ENCODE assay signal across 15 cellular contexts in genomic region chr3:115659861-115660260, GRCh38. TPM values are rescaled to one million over a fixed set of nuclear protein-coding genes. Genes with fewer than 3 reads are reported as not detected.
A peak's percentile ranks its signal among the peaks of the same experiment; 100 is the strongest.
DNase-seq lines count a peak whose midpoint lies in the region; FAIRE-seq and TF ChIP-seq lines count a peak whose summit lies in the region.
"Had no signal": no experiment of that assay in that cellular context is flagged by ENCODE, and none has a peak within 500 bp of the region (broad histone marks: within the 10 kb centered on the region; RNA-seq: fewer than 3 reads in every experiment).

No MANE protein-coding gene starts in this region.

- DNase-seq in left ventricle myocardium inferior = no peak
- DNase-seq in cardiac septum (ENCODE audit: low spot score) = no peak
- DNase-seq in RCC 7860 (ENCODE audit: low spot score) = no peak
- DNase-seq in activated T-cell treated with anti-CD3 and anti-CD28 coated beads for 4 hours = no peak
- DNase-seq in amygdala (lab: John Stamatoyannopoulos, UW) = no peak
- no peak for DNase-seq in activated CD4-positive, alpha-beta T cell treated with anti-CD3 and anti-CD28 coated beads for 48 hours
- DNase-seq: NCI-H1048; occipital lobe; RPMI8226; stimulated activated CD4-positive, alpha-beta T cell treated with anti-CD3 and anti-CD28 coated beads, Interleukin-2, amount 100 ng/mL, for 48 hours; stimulated activated naive CD8-positive, alpha-beta T cell treated with anti-CD3 and anti-CD28 coated beads, Interleukin-15, amount 100 ng/mL, for 72 hours had no signal

- H4K20me1 ChIP-seq in neural cell (ENCODE audit: insufficient read depth) = no peaks in the 10 kb centered on the region

- H3K4me3 ChIP-seq in left ventricle myocardium inferior (no peak overlapping the region), endocrine pancreas (ENCODE audit: control insufficient read depth, insufficient read depth, low read length) (peak overlapping the region; percentile 57), neural cell (ENCODE audit: low read length) (peak overlapping the region; percentile 67)

- no peak for FAIRE-seq in RCC 7860 (lab: Jason Lieb, UNC)
- FAIRE-seq: TTC549 had no signal

- peaks cover 95% of the 10 kb centered on the region for H3K79me2 ChIP-seq in neural cell (replicated peaks; ENCODE audit: insufficient read depth, low read length)

- H3K9ac ChIP-seq in endocrine pancreas (ENCODE audit: control insufficient read depth, insufficient read depth, low read length) (no peak overlapping the region), neural cell (ENCODE audit: low read length) (peak overlapping the region; percentile 21)

- no peak overlapping the region for H2AFZ ChIP-seq in neural cell (ENCODE audit: low read depth, low read length)

- no peak for TF ChIP-seq CTCF in left ventricle myocardium inferior (IDR thresholded peaks at IDR 0.05; ENCODE audit: borderline replicate concordance)
- TF ChIP-seq CTCF in neural cell (IDR thresholded peaks at IDR 0.05; ENCODE audit: poor library complexity, severe bottlenecking) = no peak

- H3K9me3 ChIP-seq in left ventricle myocardium inferior (replicated peaks) = no peaks in the 10 kb centered on the region
- no peaks in the 10 kb centered on the region for H3K9me3 ChIP-seq in endocrine pancreas (ENCODE audit: control insufficient read depth, low read length)
- H3K9me3 ChIP-seq in neural cell (ENCODE audit: low read length) = no peaks in the 10 kb centered on the region

- intact Hi-C loops in left ventricle myocardium inferior (cut with micrococcal nuclease) = no loop called here
- intact Hi-C loops in cardiac septum (cut with DNase I) = loop anchor here (5.0 kb wide), 3 partner anchors 122 to 1278 kb away; no protein-coding TSS in a partner anchor

- H3K4me1 ChIP-seq in left ventricle myocardium inferior (peaks cover 31% of the 10 kb centered on the region), endocrine pancreas (ENCODE audit: control insufficient read depth, insufficient read depth, low read length) (no peaks in the 10 kb centered on the region)

- no peak for TF ChIP-seq RAD21 in neural cell (conservative IDR thresholded peaks at IDR 0.05)

- H3F3A ChIP-seq in neural cell (ENCODE audit: insufficient read depth, low read length, poor library complexity, severe bottlenecking) = peaks cover 9% of the 10 kb centered on the region

- no peaks in the 10 kb centered on the region for H3K36me3 ChIP-seq in left ventricle myocardium inferior
- H3K36me3 ChIP-seq in endocrine pancreas (ENCODE audit: control insufficient read depth, insufficient read depth, low read length) = no peaks in the 10 kb centered on the region
- peaks cover 10% of the 10 kb centered on the region for H3K36me3 ChIP-seq in neural cell (ENCODE audit: insufficient read depth, low read length)

- peak overlapping the region; percentile 26 for H3K4me2 ChIP-seq in neural cell (ENCODE audit: low read length)

- peak overlapping the region; percentile 97 for H3K27ac ChIP-seq in left ventricle myocardium inferior (replicated peaks)
- peak overlapping the region; percentile 97 for H3K27ac ChIP-seq in neural cell (ENCODE audit: low read length)

- no peaks in the 10 kb centered on the region for H3K27me3 ChIP-seq in left ventricle myocardium inferior (ENCODE audit: low read depth)
- no peaks in the 10 kb centered on the region for H3K27me3 ChIP-seq in endocrine pancreas (ENCODE audit: control insufficient read depth, insufficient read depth, low read length)
- no peaks in the 10 kb centered on the region for H3K27me3 ChIP-seq in neural cell (ENCODE audit: insufficient read depth, low read depth, low read length)

- no peak for TF ChIP-seq EP300 in neural cell (conservative IDR thresholded peaks at IDR 0.05; ENCODE audit: poor library complexity, severe bottlenecking)

- no peaks in the 10 kb centered on the region for H3K9me2 ChIP-seq in neural cell (ENCODE audit: insufficient read depth, low read length)

TF ChIP-seq in neural cell, 6 proteins besides CTCF, POLR2A, EP300 and RAD21:
- TF ChIP-seq POLR2AphosphoS5 (IDR thresholded peaks at IDR 0.05) (no peak), REST (IDR thresholded peaks at IDR 0.05; ENCODE audit: borderline replicate concordance) (no peak), TAF1 (IDR thresholded peaks at IDR 0.05; ENCODE audit: low read depth) (no peak), MXI1 (conservative IDR thresholded peaks at IDR 0.05; ENCODE audit: poor library complexity, severe bottlenecking) (no peak), EZH2 (IDR thresholded peaks at IDR 0.05; ENCODE audit: borderline replicate concordance, insufficient read depth, low read length, poor library complexity, severe bottlenecking) (no peak), SMC3 (conservative IDR thresholded peaks at IDR 0.05; ENCODE audit: poor library complexity) (no peak)

RNA-seq across cellular contexts. Expression of gene GAP43, which starts 36.6 kb away (rescaled TPM):
- 1.2 TPM for total RNA-seq in left ventricle myocardium inferior
- total RNA-seq in cardiac septum = 2.6 TPM
- 1,300 and 1,327 TPM in 2 replicates for polyA plus RNA-seq in neural cell
- polyA minus RNA-seq in neural cell = 585 and 639 TPM in 2 replicates
- total RNA-seq: G401 had no signal
